In genomic region chr17:49315974-49316570, GRCh38 we compare ENCODE assay signal across 8 cellular contexts. TPM values are rescaled to one million over a fixed set of nuclear protein-coding genes. Genes with fewer than 3 reads are reported as not detected.
DNase-seq lines count a peak whose midpoint lies in the region; ATAC-seq and TF ChIP-seq lines count a peak whose summit lies in the region.

No MANE protein-coding gene starts in this region.

- whole genome bisulfite sequencing in SK-N-SH (ENCODE audit: low lambda C conversion rate) = 73% methylated on average over 7 of the region's 7 CpGs

- no peak overlapping the region for H2AFZ ChIP-seq in SK-N-SH (ENCODE audit: low read depth)

- no peak for ATAC-seq in thoracic aorta (ENCODE audit: insufficient number of reproducible peaks, low FRiP score, low read depth)

- CTCF ChIA-PET in SK-N-SH (lab: Yijun Ruan, JAX) = interaction anchor here (0.7 to 7.9 kb wide), 31 partner anchors 8 to 670 kb away, joined by 3 to 154 read pairs (median 7); partner anchors contain the start of gene ZNF652

- no peak overlapping the region; the same call in 1 of the 2 replicates for H3K9ac ChIP-seq in SK-N-SH

- H3K36me3 ChIP-seq in cardiac muscle cell = peaks cover 12% of the 10 kb centered on the region
- H3K36me3 ChIP-seq in right atrium auricular region = peaks cover 14% of the 10 kb centered on the region
- peaks cover 30 to 31% of the 10 kb centered on the region in 2 experiments for H3K36me3 ChIP-seq in SK-N-SH (replicated peaks in 1 of 2; ENCODE audit: control insufficient read depth in 1 of 2, insufficient read depth in 2 of 2, low read length in 1 of 2)
- H3K36me3 ChIP-seq in thoracic aorta = no peaks in the 10 kb centered on the region

- TF ChIP-seq RAD21 in SK-N-SH (IDR thresholded peaks at IDR 0.05; ENCODE audit: low read length) = no peak

- H3K27me3 ChIP-seq in cardiac muscle cell (no peaks in the 10 kb centered on the region), right atrium auricular region (no peaks in the 10 kb centered on the region), SK-N-SH (ENCODE audit: insufficient read depth) (no peaks in the 10 kb centered on the region), thoracic aorta (replicated peaks; ENCODE audit: insufficient read depth) (no peaks in the 10 kb centered on the region)

- H3K9me3 ChIP-seq in cardiac muscle cell (ENCODE audit: low read depth) (no peaks in the 10 kb centered on the region), right atrium auricular region (no peaks in the 10 kb centered on the region), SK-N-SH (no peaks in the 10 kb centered on the region), thoracic aorta (no peaks in the 10 kb centered on the region)

- intact Hi-C loops in activated T-helper 2 cell treated with anti-CD3 and anti-CD28 coated beads, Interferon-gamma antibody, Interleukin-2, Interleukin-4, amounts not matched to agents 10 μg/mL and 5 μg/mL and 100 μg/mL, durations not matched to agents 14 hours and 24 hours and 36 hours (cut with micrococcal nuclease) = loop anchor here (1.0 kb wide), 2 partner anchors 52 to 79 kb away; no protein-coding TSS in a partner anchor

- H3K36me3 Mint-ChIP-seq in activated T-helper 2 cell treated with anti-CD3 and anti-CD28 coated beads, Interferon-gamma antibody, Interleukin-2, Interleukin-4, amounts not matched to agents 10 μg/mL and 5 μg/mL and 100 μg/mL, durations not matched to agents 14 hours and 24 hours and 36 hours (ENCODE audit: low read depth) = peaks cover 17% of the 10 kb centered on the region

- peaks cover 14% of the 10 kb centered on the region for H3F3A ChIP-seq in SK-N-SH (replicated peaks; ENCODE audit: insufficient read depth)

- TF ChIP-seq CTCF in cardiac muscle cell (IDR thresholded peaks at IDR 0.05; ENCODE audit: low read depth, low read length) = no peak
- TF ChIP-seq CTCF in right atrium auricular region (IDR thresholded peaks at IDR 0.05) = no peak
- no peak for TF ChIP-seq CTCF in SK-N-SH (IDR thresholded peaks at IDR 0.05)
- no peak for TF ChIP-seq CTCF in thoracic aorta (IDR thresholded peaks at IDR 0.05)

- peaks cover 20% of the 10 kb centered on the region for H3K4me1 Mint-ChIP-seq in activated T-helper 2 cell treated with anti-CD3 and anti-CD28 coated beads, Interferon-gamma antibody, Interleukin-2, Interleukin-4, amounts not matched to agents 10 μg/mL and 5 μg/mL and 100 μg/mL, durations not matched to agents 14 hours and 24 hours and 36 hours (ENCODE audit: low read depth)

- POLR2A ChIA-PET in SK-N-SH (lab: Yijun Ruan, JAX) = no interaction called here

- H3K9me3 Mint-ChIP-seq in activated T-helper 2 cell treated with anti-CD3 and anti-CD28 coated beads, Interferon-gamma antibody, Interleukin-2, Interleukin-4, amounts not matched to agents 10 μg/mL and 5 μg/mL and 100 μg/mL, durations not matched to agents 14 hours and 24 hours and 36 hours = no peaks in the 10 kb centered on the region

- peaks cover 1% of the 10 kb centered on the region for H3K27me3 Mint-ChIP-seq in activated T-helper 2 cell treated with anti-CD3 and anti-CD28 coated beads, Interferon-gamma antibody, Interleukin-2, Interleukin-4, amounts not matched to agents 10 μg/mL and 5 μg/mL and 100 μg/mL, durations not matched to agents 14 hours and 24 hours and 36 hours (ENCODE audit: low read depth)

- no peak overlapping the region for H3K27ac Mint-ChIP-seq in activated T-helper 2 cell treated with anti-CD3 and anti-CD28 coated beads, Interferon-gamma antibody, Interleukin-2, Interleukin-4, amounts not matched to agents 10 μg/mL and 5 μg/mL and 100 μg/mL, durations not matched to agents 14 hours and 24 hours and 36 hours

- H3K9me2 ChIP-seq in SK-N-SH = no peaks in the 10 kb centered on the region

- H3K4me1 ChIP-seq in cardiac muscle cell (ENCODE audit: low read depth) (no peaks in the 10 kb centered on the region), right atrium auricular region (no peaks in the 10 kb centered on the region), SK-N-SH (ENCODE audit: control insufficient read depth in 1 of 2, insufficient read depth in 2 of 2, low read depth in 1 of 2, low read length in 1 of 2) (peaks cover 0 to 8% of the 10 kb centered on the region in 2 experiments), thoracic aorta (ENCODE audit: control insufficient read depth in 1 of 2, low read depth in 2 of 2) (peaks cover 0 to 9% of the 10 kb centered on the region in 2 donors)

- no peak for DNase-seq in cardiac muscle cell (ENCODE audit: low read depth in 1 of 2, low spot score in 1 of 2)
- no peak for DNase-seq in right atrium auricular region (ENCODE audit: low spot score)
- DNase-seq in SK-N-SH = no peak
- peak; percentile 35 for DNase-seq in fibroblast of peridontal ligament (ENCODE audit: extremely low read depth)
- DNase-seq in thoracic aorta (ENCODE audit: low spot score) = no peak
- DNase-seq in activated T-helper 2 cell treated with anti-CD3 and anti-CD28 coated beads, Interferon-gamma antibody, Interleukin-2, Interleukin-4, amounts not matched to agents 10 μg/mL and 5 μg/mL and 100 μg/mL, durations not matched to agents 14 hours and 24 hours and 36 hours (ENCODE audit: low spot score) = no peak
- DNase-seq in T1000 (lab: John Stamatoyannopoulos, UW) = no peak
- no peak for DNase-seq in activated CD4-positive, alpha-beta T cell treated with anti-CD3 and anti-CD28 coated beads for 4 hours

- H3K4me2 ChIP-seq in SK-N-SH = peak overlapping the region; percentile 39

- H3K4me3 ChIP-seq in cardiac muscle cell (no peak overlapping the region), right atrium auricular region (no peak overlapping the region), SK-N-SH (ENCODE audit: low read depth in 2 of 2, low read length in 1 of 2) (peak overlapping the region in 1 of 2 experiments; percentile 9; a peak in 1 of 4 replicates), thoracic aorta (peak overlapping the region; percentile 23)

- no peaks in the 10 kb centered on the region for H4K20me1 ChIP-seq in SK-N-SH (ENCODE audit: insufficient read depth)

- peaks cover 38% of the 10 kb centered on the region for H3K79me2 ChIP-seq in SK-N-SH (ENCODE audit: insufficient read depth)

- H3K4me3 Mint-ChIP-seq in activated T-helper 2 cell treated with anti-CD3 and anti-CD28 coated beads, Interferon-gamma antibody, Interleukin-2, Interleukin-4, amounts not matched to agents 10 μg/mL and 5 μg/mL and 100 μg/mL, durations not matched to agents 14 hours and 24 hours and 36 hours (ENCODE audit: low read depth) = no peak overlapping the region

- peak overlapping the region; percentile 38 for H3K27ac ChIP-seq in cardiac muscle cell
- no peak overlapping the region for H3K27ac ChIP-seq in right atrium auricular region
- H3K27ac ChIP-seq in SK-N-SH (ENCODE audit: low read depth in 2 of 2, low read length in 1 of 2) = peak overlapping the region; percentile 11 to 59; a peak in 3 of 4 replicates
- peak overlapping the region in 1 of 2 donors; percentile 0 for H3K27ac ChIP-seq in thoracic aorta

- no peak for TF ChIP-seq EP300 in SK-N-SH (IDR thresholded peaks at IDR 0.05; ENCODE audit: borderline replicate concordance in 1 of 2, low read depth in 1 of 2, low read length in 1 of 2)

TF ChIP-seq in SK-N-SH, 30 proteins besides CTCF, POLR2A, EP300 and RAD21:
- 0 out of 2 replicates have a peak, but pooled peaks have one; percentile 20 for TF ChIP-seq FOSL2 (IDR thresholded peaks at IDR 0.05; ENCODE audit: borderline replicate concordance, low read depth)
- no peak for TF ChIP-seq FOXM1 (IDR thresholded peaks at IDR 0.05; ENCODE audit: low read depth)

RNA-seq across cellular contexts. Expression of gene ZNF652, which starts 46.0 kb away (rescaled TPM):
- total RNA-seq in cardiac muscle cell = 30.0 and 48.5 TPM in 2 replicates
- polyA plus RNA-seq in cardiac muscle cell = 27.4 and 42.6 TPM in 2 replicates
- total RNA-seq in right atrium auricular region = 10 to 100 TPM; 24.6 to 25.4 TPM
- 5.1 and 6.5 TPM in 2 replicates for polyA plus RNA-seq in SK-N-SH (2012; rRNA removed)
- 4.8 and 4.9 TPM in 2 replicates for polyA plus RNA-seq in SK-N-SH (2012; cell fraction: cytosol; rRNA removed)
- polyA plus RNA-seq in SK-N-SH (2012; cell fraction: nucleus; rRNA removed) = 13.1 and 17.3 TPM in 2 replicates
- 10 to 100 TPM; 36.1 to 40.0 TPM for total RNA-seq in thoracic aorta
- 4.3 and 5.4 TPM in 2 replicates for total RNA-seq in activated T-helper 2 cell treated with anti-CD3 and anti-CD28 coated beads, Interferon-gamma antibody, Interleukin-2, Interleukin-4, amounts not matched to agents 10 μg/mL and 5 μg/mL and 100 μg/mL, durations not matched to agents 14 hours and 24 hours and 36 hours

Comparison
In these comparisons a context has a peak if more than half of its experiments do, and no peak if none do; other contexts are left out.
1. H3K27ac ChIP-seq: peak in cardiac muscle cell (single experiment) and SK-N-SH (2 of 2); none in right atrium auricular region (0 of 2).